14 cellular contexts compared by ENCODE assay signal in the genomic region with DNA sequence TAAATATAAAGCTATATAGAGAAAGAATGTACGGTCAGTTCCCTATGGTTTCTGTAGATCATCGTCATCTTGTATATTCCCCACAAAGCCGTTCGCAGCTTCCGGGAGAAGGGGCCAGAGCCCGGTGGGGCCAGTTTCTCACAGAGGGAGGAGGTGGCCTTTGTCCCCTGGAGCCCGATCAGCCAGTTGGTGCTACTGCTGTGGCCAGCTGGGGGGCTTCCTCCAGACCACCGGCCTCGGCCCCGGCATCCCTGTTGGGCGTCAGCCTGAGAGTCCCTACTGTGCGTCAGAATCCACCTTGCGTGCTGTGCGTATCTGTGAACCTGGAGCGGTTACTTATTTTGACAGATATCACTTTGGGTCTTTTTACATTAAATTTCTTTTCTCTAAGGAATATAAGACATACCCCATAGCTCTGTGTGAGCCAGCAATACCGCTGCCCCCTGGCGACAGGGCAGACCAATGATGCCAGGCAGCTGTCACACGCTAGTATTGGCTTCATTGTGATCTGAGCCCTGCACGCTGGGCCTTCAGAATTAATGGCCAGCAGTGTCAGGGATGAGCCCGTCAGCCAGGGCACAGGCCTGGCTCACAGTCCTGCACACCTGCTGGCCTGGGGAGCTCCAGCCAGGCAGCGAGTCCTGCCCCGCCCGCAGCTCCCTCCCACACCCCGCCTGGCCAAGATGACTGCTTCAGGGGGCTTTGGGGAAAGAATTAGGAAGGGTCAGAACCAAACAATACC.
A peak's percentile ranks its signal among the peaks of the same experiment; 100 is the strongest.
DNase-seq lines count a peak whose midpoint lies in the region; ATAC-seq, FAIRE-seq and TF ChIP-seq lines count a peak whose summit lies in the region.
"Had no signal": no experiment of that assay in that cellular context is flagged by ENCODE, and none has a peak within 500 bp of the region (broad histone marks: within the 10 kb centered on the region; RNA-seq: fewer than 3 reads in every experiment).

No MANE protein-coding gene starts in this region.

- DNase-seq in DMS53 (lab: John Stamatoyannopoulos, UW) (peak; percentile 17), DMS53 treated with DMSO at 0.1 percent for 48 hours (lab: John Stamatoyannopoulos, UW; ENCODE audit: unreplicated experiment) (no peak), H1 (ENCODE audit: low read depth in 1 of 2, low spot score in 2 of 2) (no peak), posterior vena cava (ENCODE audit: low spot score) (peak; percentile 67), GM19238 (ENCODE audit: insufficient read length, low spot score) (no peak)
- DNase-seq in Jurkat, Clone E6-1 (ENCODE audit: low read depth, low spot score) = no peak
- DNase-seq in effector CD8-positive, alpha-beta T cell (lab: John Stamatoyannopoulos, UW) = no peak
- DNase-seq: 8988T; activated naive CD4-positive, alpha-beta T cell; NCI-H524 treated with DMSO at 0.1 percent for 48 hours had no signal

- no peak for ATAC-seq in HG03342 (IDR thresholded peaks at IDR 0.05; ENCODE audit: unreplicated experiment)
- ATAC-seq: gastroesophageal sphincter had no signal

- peaks cover 0 to 3% of the 10 kb centered on the region in 2 experiments for H4K20me1 ChIP-seq in H1 (replicated peaks in 1 of 2; ENCODE audit: control insufficient read depth in 1 of 2, insufficient read depth in 2 of 2, low read length in 2 of 2)

- no peak overlapping the region for H4K91ac ChIP-seq in H1 (replicated peaks; ENCODE audit: insufficient read length, low read length)

- 87% methylated on average over 24 of the region's 24 CpGs; no CpG with 5 or more reads in 1 of the 2 experiments for WGBS in H1 (ENCODE audit: extremely low coverage in 1 of 2, insufficient coverage in 1 of 2, insufficient read length in 1 of 2, insufficient replicate concordance in 2 of 2, low coverage in 1 of 2, low lambda C conversion rate in 2 of 2, missing lambda C conversion rate in 1 of 2), 2 experiments

- H4K8ac ChIP-seq in H1 (ENCODE audit: extremely low read depth, insufficient read depth, low read length) = no peak overlapping the region; the same call in 1 of the 2 replicates

- H3K4me2 ChIP-seq in H1 (ENCODE audit: insufficient read depth in 1 of 2, low read depth in 2 of 2, low read length in 2 of 2) = no peak overlapping the region

- no peak overlapping the region for H3K9ac ChIP-seq in H1 (replicated peaks in 1 of 4; ENCODE audit: extremely low read depth in 1 of 4, low read depth in 3 of 4, low read length in 3 of 4)

- no peak overlapping the region for H3K14ac ChIP-seq in H1 (ENCODE audit: insufficient read length)

- H2BK20ac ChIP-seq in H1 (ENCODE audit: low read length) = no peak overlapping the region

- H3K56ac ChIP-seq in H1 (replicated peaks; ENCODE audit: insufficient read length, low read depth, low read length) = no peak overlapping the region

- intact Hi-C loops in posterior vena cava (cut with DNase I) = no loop called here

- H2BK15ac ChIP-seq in H1 (ENCODE audit: low read length) = no peak overlapping the region

- no peak overlapping the region for H2BK5ac ChIP-seq in H1 (ENCODE audit: low read depth, low read length)

- H3K27me3 ChIP-seq in H1 (replicated peaks in 1 of 4; ENCODE audit: control insufficient read depth in 3 of 4, extremely low read depth in 1 of 4, insufficient read depth in 3 of 4, low read length in 3 of 4) = no peaks in the 10 kb centered on the region
- H3K27me3 ChIP-seq: gastroesophageal sphincter had no signal

- H3K79me1 ChIP-seq in H1 (ENCODE audit: low read depth, low read length) = no peaks in the 10 kb centered on the region

- no peak overlapping the region for H3K27ac ChIP-seq in H1 (ENCODE audit: low read depth, low read length)
- H3K27ac ChIP-seq: gastroesophageal sphincter had no signal

- H2AK5ac ChIP-seq in H1 (ENCODE audit: low read depth, low read length) = no peak overlapping the region

- no peak overlapping the region for H2BK120ac ChIP-seq in H1 (replicated peaks; ENCODE audit: low read depth, low read length)

- CTCF ChIA-PET in H1 (lab: Charles Lee; ENCODE audit: partially characterized antibody) = interaction anchor here (0.6 to 1.8 kb wide), 6 partner anchors 9 to 508 kb away, joined by 3 to 6 read pairs (median 3); no protein-coding TSS in a partner anchor

- TF ChIP-seq CTCF in H1 (IDR thresholded peaks at IDR 0.05; ENCODE audit: control extremely low read depth in 1 of 3, insufficient read depth in 1 of 3, low read depth in 1 of 3, low read length in 3 of 3) = peak; percentile 5 to 56 (median 24); a peak in 3 of 4 replicates

- no peaks in the 10 kb centered on the region for H3K79me2 ChIP-seq in H1 (ENCODE audit: control insufficient read depth in 1 of 2, insufficient read depth in 2 of 2, low read length in 2 of 2)

- no peak overlapping the region for H3K4ac ChIP-seq in H1 (replicated peaks; ENCODE audit: insufficient read length, low read depth, low read length)

- peak overlapping the region; percentile 9 for H3K4me3 ChIP-seq in Jurkat, Clone E6-1 (ENCODE audit: low read length)
- H3K4me3 ChIP-seq in H1 (ENCODE audit: extremely low read depth in 1 of 4, insufficient read depth in 2 of 4, low read depth in 3 of 4, low read length in 4 of 4) = no peak overlapping the region
- H3K4me3 ChIP-seq: gastroesophageal sphincter had no signal

- H3K4me1 ChIP-seq in H1 (replicated peaks in 1 of 4; ENCODE audit: control insufficient read depth in 3 of 4, insufficient read depth in 4 of 4, low read length in 3 of 4) = peaks cover 9 to 20% (median 11%) of the 10 kb centered on the region in 4 experiments

- H3K23me2 ChIP-seq in H1 (ENCODE audit: low read depth, low read length) = no peaks in the 10 kb centered on the region

- no peak overlapping the region for H3K18ac ChIP-seq in H1 (ENCODE audit: extremely low read depth, low read length)

- POLR2A ChIA-PET in H1 (lab: Charles Lee; ENCODE audit: partially characterized antibody) = interaction anchor here (1.4 kb wide), 1 partner anchor 11 kb away, joined by 3 read pairs; no protein-coding TSS in a partner anchor

- TF ChIP-seq RAD21 in H1 (IDR thresholded peaks at IDR 0.05 in 1 of 2, conservative IDR thresholded peaks at IDR 0.05 in 1 of 2; ENCODE audit: low read depth in 2 of 2, low read length in 2 of 2) = peak in 1 of 2 experiments; percentile 30; a peak in 1 of 4 replicates

- no peak overlapping the region for H3K23ac ChIP-seq in H1 (ENCODE audit: insufficient read length)

- no peak for TF ChIP-seq EP300 in H1 (IDR thresholded peaks at IDR 0.05; ENCODE audit: borderline replicate concordance in 1 of 2, low read depth in 2 of 2, low read length in 2 of 2)

- H4K5ac ChIP-seq in H1 (ENCODE audit: insufficient read length, low read depth, low read length) = no peak overlapping the region

- peaks cover 0 to 11% (median 1%) of the 10 kb centered on the region in 4 experiments; a peak in 3 of 8 replicates for H3K36me3 ChIP-seq in H1 (ENCODE audit: control insufficient read depth in 2 of 4, insufficient read depth in 4 of 4, low read length in 3 of 4)

- no peaks in the 10 kb centered on the region for H3K9me3 ChIP-seq in H1 (ENCODE audit: insufficient read depth in 2 of 2, low read depth in 1 of 2, low read length in 1 of 2)
- H3K9me3 ChIP-seq: gastroesophageal sphincter had no signal

- no peak for FAIRE-seq in H1 (lab: Jason Lieb, UNC)
- FAIRE-seq: bronchial epithelial cell, G401.6 had no signal

- no peak overlapping the region for H2BK12ac ChIP-seq in H1 (ENCODE audit: low read depth, low read length)

- TF ChIP-seq POLR2A in H1 (IDR thresholded peaks at IDR 0.05; ENCODE audit: control extremely low read depth in 1 of 2, low read depth in 2 of 2, low read length in 2 of 2) = no peak

- H2AFZ ChIP-seq in H1 (ENCODE audit: low read length) = no peak overlapping the region

TF ChIP-seq in H1, 55 proteins besides CTCF, POLR2A, EP300 and RAD21 (continues in another document):
- no peak for TF ChIP-seq ZNF274 (IDR thresholded peaks at IDR 0.05; ENCODE audit: borderline replicate concordance, extremely low read depth, low read length)
- no peak for TF ChIP-seq RXRA (IDR thresholded peaks at IDR 0.05; ENCODE audit: insufficient read depth, low read depth, low read length)
- TF ChIP-seq GTF2F1 (IDR thresholded peaks at IDR 0.05; ENCODE audit: borderline replicate concordance, low read depth, low read length) = no peak
- TF ChIP-seq, protein P1, sequence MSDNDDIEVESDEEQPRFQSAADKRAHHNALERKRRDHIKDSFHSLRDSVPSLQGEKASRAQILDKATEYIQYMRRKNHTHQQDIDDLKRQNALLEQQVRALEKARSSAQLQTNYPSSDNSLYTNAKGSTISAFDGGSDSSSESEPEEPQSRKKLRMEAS (IDR thresholded peaks at IDR 0.05) = no peak
- no peak for TF ChIP-seq EZH2 (IDR thresholded peaks at IDR 0.05; ENCODE audit: low read depth, low read length, severe bottlenecking)
- no peak for TF ChIP-seq TAF1 (IDR thresholded peaks at IDR 0.05; ENCODE audit: low read depth, low read length)
- TF ChIP-seq TCF12 (IDR thresholded peaks at IDR 0.05; ENCODE audit: low read depth, low read length) = no peak
- no peak for TF ChIP-seq MAFK (IDR thresholded peaks at IDR 0.05; ENCODE audit: low read depth, low read length)
- TF ChIP-seq RBBP5 (IDR thresholded peaks at IDR 0.05; ENCODE audit: borderline replicate concordance, low read depth, low read length) = no peak
- TF ChIP-seq, protein P2, sequence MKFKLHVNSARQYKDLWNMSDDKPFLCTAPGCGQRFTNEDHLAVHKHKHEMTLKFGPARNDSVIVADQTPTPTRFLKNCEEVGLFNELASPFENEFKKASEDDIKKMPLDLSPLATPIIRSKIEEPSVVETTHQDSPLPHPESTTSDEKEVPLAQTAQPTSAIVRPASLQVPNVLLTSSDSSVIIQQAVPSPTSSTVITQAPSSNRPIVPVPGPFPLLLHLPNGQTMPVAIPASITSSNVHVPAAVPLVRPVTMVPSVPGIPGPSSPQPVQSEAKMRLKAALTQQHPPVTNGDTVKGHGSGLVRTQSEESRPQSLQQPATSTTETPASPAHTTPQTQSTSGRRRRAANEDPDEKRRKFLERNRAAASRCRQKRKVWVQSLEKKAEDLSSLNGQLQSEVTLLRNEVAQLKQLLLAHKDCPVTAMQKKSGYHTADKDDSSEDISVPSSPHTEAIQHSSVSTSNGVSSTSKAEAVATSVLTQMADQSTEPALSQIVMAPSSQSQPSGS (IDR thresholded peaks at IDR 0.05; ENCODE audit: low read length) = no peak
- TF ChIP-seq, protein P3, sequence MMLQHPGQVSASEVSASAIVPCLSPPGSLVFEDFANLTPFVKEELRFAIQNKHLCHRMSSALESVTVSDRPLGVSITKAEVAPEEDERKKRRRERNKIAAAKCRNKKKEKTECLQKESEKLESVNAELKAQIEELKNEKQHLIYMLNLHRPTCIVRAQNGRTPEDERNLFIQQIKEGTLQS (IDR thresholded peaks at IDR 0.05; ENCODE audit: insufficient read depth, low read depth, low read length) = no peak
- no peak for TF ChIP-seq CHD2 (IDR thresholded peaks at IDR 0.05; ENCODE audit: low read length)
- no peak for TF ChIP-seq GABPA (IDR thresholded peaks at IDR 0.05; ENCODE audit: borderline replicate concordance, insufficient read depth, low read length)

Comparison
In these comparisons a context has a peak if more than half of its experiments do, and no peak if none do; other contexts are left out.
1. DNase-seq: peak in DMS53 (single experiment) and posterior vena cava (single experiment); none in DMS53 treated with DMSO at 0.1 percent for 48 hours (single experiment), Jurkat, Clone E6-1 (single experiment), H1 (0 of 2), GM19238 (single experiment) and effector CD8-positive, alpha-beta T cell (single experiment).